12 cellular contexts compared by ENCODE assay signal in genomic region chr6:156028310-156029131, GRCh38.
DNase-seq lines count a peak whose midpoint lies in the region; ATAC-seq and TF ChIP-seq lines count a peak whose summit lies in the region.
"Had no signal": no experiment of that assay in that cellular context is flagged by ENCODE, and none has a peak within 500 bp of the region (broad histone marks: within the 10 kb centered on the region; RNA-seq: fewer than 3 reads in every experiment).

No MANE protein-coding gene starts in this region.

- H3K9me3 ChIP-seq in osteoblast (ENCODE audit: low read depth, low read length) (peaks cover 7% of the 10 kb centered on the region), suprapubic skin (no peaks in the 10 kb centered on the region)

- intact Hi-C loops in activated T-helper 2 cell treated with anti-CD3 and anti-CD28 coated beads, Interferon-gamma antibody, Interleukin-2, Interleukin-4, amounts not matched to agents 10 μg/mL and 5 μg/mL and 100 μg/mL, durations not matched to agents 14 hours and 24 hours and 36 hours (cut with micrococcal nuclease) = no loop called here
- intact Hi-C loops in cardiac septum (cut with DNase I) = loop anchor here (10.0 kb wide), 1 partner anchor 396 kb away; no protein-coding TSS in a partner anchor

- TF ChIP-seq EP300 in suprapubic skin (IDR thresholded peaks at IDR 0.05) = no peak

- H3K4me1 Mint-ChIP-seq in activated T-helper 2 cell treated with anti-CD3 and anti-CD28 coated beads, Interferon-gamma antibody, Interleukin-2, Interleukin-4, amounts not matched to agents 10 μg/mL and 5 μg/mL and 100 μg/mL, durations not matched to agents 14 hours and 24 hours and 36 hours (ENCODE audit: low read depth) = peaks cover 3% of the 10 kb centered on the region

- H3K4me2 ChIP-seq in osteoblast (ENCODE audit: insufficient read depth, low read length) = no peak overlapping the region

- H3K9me3 Mint-ChIP-seq in activated T-helper 2 cell treated with anti-CD3 and anti-CD28 coated beads, Interferon-gamma antibody, Interleukin-2, Interleukin-4, amounts not matched to agents 10 μg/mL and 5 μg/mL and 100 μg/mL, durations not matched to agents 14 hours and 24 hours and 36 hours = peaks cover 33% of the 10 kb centered on the region

- H3K27ac ChIP-seq in osteoblast (ENCODE audit: low read depth, low read length) (no peak overlapping the region), suprapubic skin (no peak overlapping the region)
- H3K27ac ChIP-seq: 22Rv1, heart left ventricle had no signal

- H3K27me3 Mint-ChIP-seq in activated T-helper 2 cell treated with anti-CD3 and anti-CD28 coated beads, Interferon-gamma antibody, Interleukin-2, Interleukin-4, amounts not matched to agents 10 μg/mL and 5 μg/mL and 100 μg/mL, durations not matched to agents 14 hours and 24 hours and 36 hours (ENCODE audit: low read depth) = no peaks in the 10 kb centered on the region

- no peaks in the 10 kb centered on the region for H3K79me2 ChIP-seq in osteoblast (ENCODE audit: insufficient read depth, low read length)

- no peaks in the 10 kb centered on the region for H4K20me1 ChIP-seq in osteoblast (ENCODE audit: insufficient read depth, low read length)

- no peak for TF ChIP-seq CTCF in osteoblast (IDR thresholded peaks at IDR 0.05; ENCODE audit: extremely low read depth, low read depth, low read length)
- TF ChIP-seq CTCF in suprapubic skin (IDR thresholded peaks at IDR 0.05) = no peak

- 51% methylated on average over 15 of the region's 15 CpGs for WGBS in suprapubic skin

- no peaks in the 10 kb centered on the region for H3K27me3 ChIP-seq in osteoblast (ENCODE audit: insufficient read depth, low read length)
- H3K27me3 ChIP-seq in suprapubic skin = no peaks in the 10 kb centered on the region
- H3K27me3 ChIP-seq: heart left ventricle had no signal

- DNase-seq in NCI-H1417 (lab: John Stamatoyannopoulos, UW) (peak in 2 of 3 experiments; percentile 49 to 73), NCI-H1417 treated with DMSO at 0.1 percent for 48 hours (lab: John Stamatoyannopoulos, UW) (no peak), NCI-H526 (lab: John Stamatoyannopoulos, UW) (peak; percentile 96 to 97), osteoblast (ENCODE audit: insufficient read length, low spot score, missing footprints) (no peak), cardiac septum (ENCODE audit: low spot score) (no peak), suprapubic skin (ENCODE audit: low spot score in 2 of 2) (no peak)
- no peak for DNase-seq in activated T-helper 2 cell treated with anti-CD3 and anti-CD28 coated beads, Interferon-gamma antibody, Interleukin-2, Interleukin-4, amounts not matched to agents 10 μg/mL and 5 μg/mL and 100 μg/mL, durations not matched to agents 14 hours and 24 hours and 36 hours (ENCODE audit: low spot score)
- DNase-seq: heart left ventricle, NCI-H1930, right cardiac atrium had no signal

- H3K4me3 ChIP-seq in osteoblast (ENCODE audit: insufficient read depth, low read length) (no peak overlapping the region), suprapubic skin (no peak overlapping the region)
- H3K4me3 ChIP-seq: heart left ventricle had no signal

- H3K36me3 Mint-ChIP-seq in activated T-helper 2 cell treated with anti-CD3 and anti-CD28 coated beads, Interferon-gamma antibody, Interleukin-2, Interleukin-4, amounts not matched to agents 10 μg/mL and 5 μg/mL and 100 μg/mL, durations not matched to agents 14 hours and 24 hours and 36 hours (ENCODE audit: low read depth) = no peaks in the 10 kb centered on the region

- H3K4me1 ChIP-seq in osteoblast (ENCODE audit: insufficient read depth, low read length) (no peaks in the 10 kb centered on the region), suprapubic skin (peaks cover 5% of the 10 kb centered on the region)

- no peak for ATAC-seq in HG03565 (IDR thresholded peaks at IDR 0.05; ENCODE audit: unreplicated experiment)

- peak overlapping the region; percentile 54 for H3K27ac Mint-ChIP-seq in activated T-helper 2 cell treated with anti-CD3 and anti-CD28 coated beads, Interferon-gamma antibody, Interleukin-2, Interleukin-4, amounts not matched to agents 10 μg/mL and 5 μg/mL and 100 μg/mL, durations not matched to agents 14 hours and 24 hours and 36 hours

- H3K36me3 ChIP-seq in osteoblast (ENCODE audit: insufficient read depth, low read length) (no peaks in the 10 kb centered on the region), suprapubic skin (no peaks in the 10 kb centered on the region)
- H3K36me3 ChIP-seq: heart left ventricle had no signal

- no peak for TF ChIP-seq POLR2A in suprapubic skin (IDR thresholded peaks at IDR 0.05)

- no peak overlapping the region for H3K4me3 Mint-ChIP-seq in activated T-helper 2 cell treated with anti-CD3 and anti-CD28 coated beads, Interferon-gamma antibody, Interleukin-2, Interleukin-4, amounts not matched to agents 10 μg/mL and 5 μg/mL and 100 μg/mL, durations not matched to agents 14 hours and 24 hours and 36 hours (ENCODE audit: low read depth)

- H2AFZ ChIP-seq in osteoblast (ENCODE audit: low read length) = peak overlapping the region; percentile 76

Comparison
In these comparisons a context has a peak if more than half of its experiments do, and no peak if none do; other contexts are left out.
1. DNase-seq: peak in NCI-H1417 (2 of 3) and NCI-H526 (2 of 2); none in NCI-H1417 treated with DMSO at 0.1 percent for 48 hours (single experiment), activated T-helper 2 cell treated with anti-CD3 and anti-CD28 coated beads, Interferon-gamma antibody, Interleukin-2, Interleukin-4, amounts not matched to agents 10 μg/mL and 5 μg/mL and 100 μg/mL, durations not matched to agents 14 hours and 24 hours and 36 hours (single experiment), osteoblast (single experiment), cardiac septum (single experiment) and suprapubic skin (0 of 2).